Comparison of ENCODE assay signal across 21 cellular contexts in genomic region chr10:104435822-104436221, GRCh38.
DNase-seq lines count a peak whose midpoint lies in the region; ATAC-seq and TF ChIP-seq lines count a peak whose summit lies in the region.
"Had no signal": no experiment of that assay in that cellular context is flagged by ENCODE, and none has a peak within 500 bp of the region (broad histone marks: within the 10 kb centered on the region; RNA-seq: fewer than 3 reads in every experiment).

No MANE protein-coding gene starts in this region.

- no peaks in the 10 kb centered on the region for H3K27me3 ChIP-seq in left ventricle myocardium inferior (ENCODE audit: low read depth)
- H3K27me3 ChIP-seq: cardiac muscle cell, dorsolateral prefrontal cortex had no signal

- intact Hi-C loops in left ventricle myocardium inferior (cut with micrococcal nuclease) = no loop called here

- H3K9me3 ChIP-seq in left ventricle myocardium inferior (replicated peaks) = no peaks in the 10 kb centered on the region

- H3K36me3 ChIP-seq in left ventricle myocardium inferior = no peaks in the 10 kb centered on the region
- H3K36me3 ChIP-seq: cardiac muscle cell had no signal

- H3K4me1 ChIP-seq in left ventricle myocardium inferior = no peaks in the 10 kb centered on the region
- H3K4me1 ChIP-seq: parathyroid adenoma had no signal

- no peak overlapping the region for H3K4me3 ChIP-seq in epithelial cell of esophagus (ENCODE audit: low read length)
- no peak overlapping the region for H3K4me3 ChIP-seq in left ventricle myocardium inferior
- H3K4me3 ChIP-seq: cardiac muscle cell, dorsolateral prefrontal cortex, GM12878 had no signal

- TF ChIP-seq CTCF in epithelial cell of esophagus (IDR thresholded peaks at IDR 0.05; ENCODE audit: insufficient read depth, low read depth, low read length, missing control alignments) = no peak
- no peak for TF ChIP-seq CTCF in left ventricle myocardium inferior (IDR thresholded peaks at IDR 0.05; ENCODE audit: borderline replicate concordance)

- ATAC-seq in GM19351 (IDR thresholded peaks at IDR 0.05; ENCODE audit: unreplicated experiment) (no peak), HG03439 (IDR thresholded peaks at IDR 0.05; ENCODE audit: unreplicated experiment) (no peak)
- ATAC-seq: activated T-helper 17 cell treated with anti-CD3 and anti-CD28 coated beads, Interleukin-2, amount 50 U/mL, for 72 hours; esophagus mucosa; GM12878; HCT116; naive thymus-derived CD4-positive, alpha-beta T cell had no signal

- H3K27ac ChIP-seq in left ventricle myocardium inferior (replicated peaks) = no peak overlapping the region
- H3K27ac ChIP-seq: cardiac muscle cell, dorsolateral prefrontal cortex, parathyroid adenoma had no signal

- DNase-seq in AG08395 (ENCODE audit: low spot score) (peak; percentile 36), EH (ENCODE audit: low read depth) (peak; percentile 84), NCI-H82 (lab: John Stamatoyannopoulos, UW) (peak; percentile 63), epithelial cell of esophagus (ENCODE audit: low read depth) (peak; percentile 85), left ventricle myocardium inferior (no peak)
- DNase-seq in central memory CD4-positive, alpha-beta T cell = no peak
- DNase-seq: activated CD4-positive, CD25-positive, alpha-beta regulatory T cell treated with anti-CD3 and anti-CD28 coated beads, Interleukin-2, amount 50 U/mL, for 72 hours; dorsolateral prefrontal cortex; naive thymus-derived CD4-positive, alpha-beta T cell; NCI-H1436; NCI-H510A; SHP77; stimulated activated CD4-positive, alpha-beta T cell treated with anti-CD3 and anti-CD28 coated beads, Interleukin-2, amount 100 ng/mL, for 48 hours had no signal

Comparison
In these comparisons a context has a peak if more than half of its experiments do, and no peak if none do; other contexts are left out.
1. DNase-seq: peak in AG08395 (single experiment), EH (single experiment), NCI-H82 (single experiment) and epithelial cell of esophagus (single experiment); none in central memory CD4-positive, alpha-beta T cell (single experiment) and left ventricle myocardium inferior (single experiment).